ENCODE assay signal across 1 cellular context in the genomic region with DNA sequence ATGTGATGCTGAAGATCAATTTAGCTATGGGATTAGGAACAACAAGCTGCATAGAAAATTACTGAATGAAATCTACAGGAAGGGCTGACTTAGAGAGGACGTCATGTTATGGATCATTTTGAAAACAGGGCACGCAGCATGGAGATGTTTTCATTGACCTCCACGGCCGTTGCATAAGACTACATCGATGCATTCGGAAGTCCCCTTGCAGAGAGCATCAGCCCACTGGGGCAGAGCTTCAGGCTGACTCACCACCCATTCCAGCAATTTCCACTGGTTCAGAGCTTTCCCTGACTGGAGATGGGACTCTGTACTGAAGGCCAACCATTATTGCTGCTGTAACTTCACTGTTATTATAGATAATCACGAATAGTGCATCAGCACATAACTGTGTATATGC.
TF ChIP-seq lines count a peak whose summit lies in the region.

No MANE protein-coding gene starts in this region.

TF ChIP-seq in neural cell, 6 proteins besides CTCF, POLR2A, EP300 and RAD21 (continued from another document):
- TF ChIP-seq, protein P1, sequence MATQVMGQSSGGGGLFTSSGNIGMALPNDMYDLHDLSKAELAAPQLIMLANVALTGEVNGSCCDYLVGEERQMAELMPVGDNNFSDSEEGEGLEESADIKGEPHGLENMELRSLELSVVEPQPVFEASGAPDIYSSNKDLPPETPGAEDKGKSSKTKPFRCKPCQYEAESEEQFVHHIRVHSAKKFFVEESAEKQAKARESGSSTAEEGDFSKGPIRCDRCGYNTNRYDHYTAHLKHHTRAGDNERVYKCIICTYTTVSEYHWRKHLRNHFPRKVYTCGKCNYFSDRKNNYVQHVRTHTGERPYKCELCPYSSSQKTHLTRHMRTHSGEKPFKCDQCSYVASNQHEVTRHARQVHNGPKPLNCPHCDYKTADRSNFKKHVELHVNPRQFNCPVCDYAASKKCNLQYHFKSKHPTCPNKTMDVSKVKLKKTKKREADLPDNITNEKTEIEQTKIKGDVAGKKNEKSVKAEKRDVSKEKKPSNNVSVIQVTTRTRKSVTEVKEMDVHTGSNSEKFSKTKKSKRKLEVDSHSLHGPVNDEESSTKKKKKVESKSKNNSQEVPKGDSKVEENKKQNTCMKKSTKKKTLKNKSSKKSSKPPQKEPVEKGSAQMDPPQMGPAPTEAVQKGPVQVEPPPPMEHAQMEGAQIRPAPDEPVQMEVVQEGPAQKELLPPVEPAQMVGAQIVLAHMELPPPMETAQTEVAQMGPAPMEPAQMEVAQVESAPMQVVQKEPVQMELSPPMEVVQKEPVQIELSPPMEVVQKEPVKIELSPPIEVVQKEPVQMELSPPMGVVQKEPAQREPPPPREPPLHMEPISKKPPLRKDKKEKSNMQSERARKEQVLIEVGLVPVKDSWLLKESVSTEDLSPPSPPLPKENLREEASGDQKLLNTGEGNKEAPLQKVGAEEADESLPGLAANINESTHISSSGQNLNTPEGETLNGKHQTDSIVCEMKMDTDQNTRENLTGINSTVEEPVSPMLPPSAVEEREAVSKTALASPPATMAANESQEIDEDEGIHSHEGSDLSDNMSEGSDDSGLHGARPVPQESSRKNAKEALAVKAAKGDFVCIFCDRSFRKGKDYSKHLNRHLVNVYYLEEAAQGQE (IDR thresholded peaks at IDR 0.05; ENCODE audit: borderline replicate concordance): no peak
- TF ChIP-seq MXI1 (conservative IDR thresholded peaks at IDR 0.05; ENCODE audit: poor library complexity, severe bottlenecking): no peak
- no peak for TF ChIP-seq TAF1 (IDR thresholded peaks at IDR 0.05; ENCODE audit: low read depth)
- TF ChIP-seq POLR2AphosphoS5 (IDR thresholded peaks at IDR 0.05): no peak
